In genomic region chr10:105986896-105987638, GRCh38 we compare ENCODE assay signal across 18 cellular contexts.
"Had no signal": no experiment of that assay in that cellular context is flagged by ENCODE, and none has a peak within 500 bp of the region (broad histone marks: within the 10 kb centered on the region; RNA-seq: fewer than 3 reads in every experiment).

No MANE protein-coding gene starts in this region.

- H3K27ac ChIP-seq: adrenal gland, breast epithelium, coronary artery, heart right ventricle, neural progenitor cell, skin epidermis, tibial artery had no signal

- ATAC-seq: activated T-cell treated with anti-CD3 and anti-CD28 coated beads, Interleukin-2, amount 50 U/mL, for 4 hours; mucosa of descending colon; stimulated activated effector memory CD8-positive, alpha-beta T cell treated with anti-CD3 and anti-CD28 coated beads, Interleukin-12 subunit alpha, Interleukin-12 subunit beta, amount 100 ng/mL, for 72 hours; stimulated activated naive CD8-positive, alpha-beta T cell treated with anti-CD3 and anti-CD28 coated beads, Interleukin-15, amount 100 ng/mL, for 72 hours had no signal

- H3K36me3 ChIP-seq: adrenal gland, breast epithelium, esophagus muscularis mucosa, heart right ventricle, neural progenitor cell, tibial artery had no signal

- H3K4me3 ChIP-seq: adrenal gland, breast epithelium, coronary artery, esophagus muscularis mucosa, heart right ventricle, mucosa of descending colon, neural progenitor cell, skin epidermis, tibial artery had no signal

- H3K9me3 ChIP-seq: adrenal gland, breast epithelium, esophagus muscularis mucosa, mucosa of descending colon had no signal

- DNase-seq: activated CD8-positive, alpha-beta memory T cell treated with anti-CD3 and anti-CD28 coated beads, Interleukin-2, amount 50 U/mL, for 48 hours; activated naive CD4-positive, alpha-beta T cell; activated T-cell treated with anti-CD3 and anti-CD28 coated beads, Interleukin-2, amount 50 U/mL, for 4 hours; adrenal gland; heart right ventricle; mesenchymal stem cell; mucosa of descending colon; naive B cell; stimulated activated CD4-positive, alpha-beta T cell treated with anti-CD3 and anti-CD28 coated beads, Interleukin-1b, Interleukin-23, amount 100 ng/mL, for 48 hours; stimulated activated naive CD8-positive, alpha-beta T cell treated with anti-CD3 and anti-CD28 coated beads, Interleukin-15, amount 100 ng/mL, for 72 hours; T-helper 9 cell; tibial artery had no signal

- H3K27me3 ChIP-seq: adrenal gland, breast epithelium, esophagus muscularis mucosa, neural progenitor cell, tibial artery had no signal

- H3K4me1 ChIP-seq: adrenal gland, breast epithelium, heart right ventricle, neural progenitor cell, tibial artery had no signal
